ENCODE assay signal across 1 cellular context in the genomic region with DNA sequence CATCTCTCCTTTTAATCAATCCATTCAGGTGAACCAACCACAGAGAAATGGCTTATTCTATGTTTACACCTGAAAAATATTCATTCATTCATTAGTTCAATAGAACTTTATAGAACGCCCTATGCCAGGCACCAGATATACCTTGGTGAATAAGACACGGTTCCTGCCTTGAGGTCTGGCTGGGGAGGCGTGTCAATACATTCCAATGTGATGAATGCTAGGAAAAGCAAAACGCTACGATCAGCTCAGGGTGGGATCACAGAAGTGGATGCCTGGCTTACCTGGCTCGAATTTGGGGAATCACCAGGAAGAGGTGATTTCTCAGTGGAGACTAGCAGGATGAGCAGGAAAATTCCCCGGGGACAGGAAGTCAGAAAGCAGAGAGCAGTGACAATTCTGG.
TF ChIP-seq lines count a peak whose summit lies in the region.

No MANE protein-coding gene starts in this region.

TF ChIP-seq in H1, 55 proteins besides CTCF, POLR2A, EP300 and RAD21:
- TF ChIP-seq CBX8 (IDR thresholded peaks at IDR 0.05; ENCODE audit: borderline replicate concordance, low read depth, low read length) = no peak
- no peak for TF ChIP-seq RXRA (IDR thresholded peaks at IDR 0.05; ENCODE audit: insufficient read depth, low read depth, low read length)
- TF ChIP-seq CHD1 (IDR thresholded peaks at IDR 0.05; ENCODE audit: low read depth, low read length) = no peak
- TF ChIP-seq KDM5A (IDR thresholded peaks at IDR 0.05; ENCODE audit: low read length) = no peak
- TF ChIP-seq HDAC2 (IDR thresholded peaks at IDR 0.05; ENCODE audit: borderline replicate concordance in 1 of 2, low read depth in 2 of 2, low read length in 2 of 2) = no peak
- no peak for TF ChIP-seq CHD2 (IDR thresholded peaks at IDR 0.05; ENCODE audit: low read length)
- no peak for TF ChIP-seq CEBPB (IDR thresholded peaks at IDR 0.05; ENCODE audit: low read depth, low read length)
- no peak for TF ChIP-seq SP4 (IDR thresholded peaks at IDR 0.05; ENCODE audit: low read length)
- TF ChIP-seq NRF1 (IDR thresholded peaks at IDR 0.05; ENCODE audit: low read depth, low read length) = no peak
- TF ChIP-seq, protein P1, sequence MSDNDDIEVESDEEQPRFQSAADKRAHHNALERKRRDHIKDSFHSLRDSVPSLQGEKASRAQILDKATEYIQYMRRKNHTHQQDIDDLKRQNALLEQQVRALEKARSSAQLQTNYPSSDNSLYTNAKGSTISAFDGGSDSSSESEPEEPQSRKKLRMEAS (IDR thresholded peaks at IDR 0.05) = no peak
- no peak for TF ChIP-seq YY1 (IDR thresholded peaks at IDR 0.05; ENCODE audit: low read depth, low read length)
- no peak for TF ChIP-seq NANOG (IDR thresholded peaks at IDR 0.05; ENCODE audit: insufficient read depth, low read depth, low read length, poor library complexity, severe bottlenecking)
- no peak for TF ChIP-seq RFX5 (IDR thresholded peaks at IDR 0.05; ENCODE audit: borderline replicate concordance, low read depth, low read length)
- no peak for TF ChIP-seq CBX5 (IDR thresholded peaks at IDR 0.05; ENCODE audit: low read depth, low read length)
- TF ChIP-seq TAF1 (IDR thresholded peaks at IDR 0.05; ENCODE audit: low read depth, low read length) = no peak
- TF ChIP-seq SIX5 (IDR thresholded peaks at IDR 0.05; ENCODE audit: low read depth, low read length) = no peak
- TF ChIP-seq TBP (IDR thresholded peaks at IDR 0.05; ENCODE audit: low read depth, low read length) = no peak
- TF ChIP-seq TCF12 (IDR thresholded peaks at IDR 0.05; ENCODE audit: low read depth, low read length) = no peak
- TF ChIP-seq SP1 (IDR thresholded peaks at IDR 0.05; ENCODE audit: low read depth, low read length) = no peak
